13 cellular contexts compared by ENCODE assay signal in the genomic region with DNA sequence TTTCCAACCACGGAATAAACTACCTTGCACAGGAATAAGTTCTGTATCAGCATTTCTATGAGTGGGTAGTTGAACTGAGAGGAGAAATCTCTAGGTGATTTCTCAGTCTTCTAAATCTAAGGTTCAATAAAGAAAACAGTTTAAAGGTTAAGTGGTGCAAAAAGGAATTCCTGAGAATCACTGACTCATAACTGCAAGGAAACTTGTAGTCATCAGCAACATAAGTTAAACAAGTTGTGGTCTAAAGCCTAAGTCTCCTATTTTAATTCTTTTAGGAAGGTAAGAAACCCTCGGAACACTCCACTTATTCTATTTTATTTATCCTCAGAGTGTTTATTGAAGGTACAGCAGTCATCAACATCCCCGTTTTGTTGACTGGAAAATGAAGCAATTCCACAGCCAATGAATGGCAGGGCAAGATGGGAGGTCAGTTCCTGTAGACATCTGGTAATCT.
A peak's percentile ranks its signal among the peaks of the same experiment; 100 is the strongest.
DNase-seq lines count a peak whose midpoint lies in the region; ATAC-seq and TF ChIP-seq lines count a peak whose summit lies in the region.
"Had no signal": no experiment of that assay in that cellular context is flagged by ENCODE, and none has a peak within 500 bp of the region (broad histone marks: within the 10 kb centered on the region; RNA-seq: fewer than 3 reads in every experiment).

No MANE protein-coding gene starts in this region.

- H3K27me3 ChIP-seq in foreskin keratinocyte (no peaks in the 10 kb centered on the region), right lobe of liver (no peaks in the 10 kb centered on the region)
- H3K27me3 ChIP-seq: BLaER1 treated with 17β-estradiol and CSF1 and Interleukin-3, amounts not matched to agents 10 nM and 100 nM had no signal

- no peaks in the 10 kb centered on the region for H3K9me3 Mint-ChIP-seq in activated naive CD4-positive, alpha-beta T cell treated with anti-CD3 and anti-CD28 coated beads for 36 hours
- peaks cover 16% of the 10 kb centered on the region for H3K9me3 Mint-ChIP-seq in activated naive CD8-positive, alpha-beta T cell treated with anti-CD3 and anti-CD28 coated beads, Interleukin-2, amount 50 U/mL, for 24 hours
- peaks cover 9% of the 10 kb centered on the region for H3K9me3 Mint-ChIP-seq in stimulated activated naive CD8-positive, alpha-beta T cell treated with anti-CD3 and anti-CD28 coated beads, Interleukin-15, Interleukin-2, amounts not matched to agents 100 ng/mL and 50 ng/mL, for 24 hours

- H3K4me3 Mint-ChIP-seq in activated naive CD4-positive, alpha-beta T cell treated with anti-CD3 and anti-CD28 coated beads for 36 hours = no peak overlapping the region
- H3K4me3 Mint-ChIP-seq in activated naive CD8-positive, alpha-beta T cell treated with anti-CD3 and anti-CD28 coated beads, Interleukin-2, amount 50 U/mL, for 24 hours = peak overlapping the region; percentile 39
- H3K4me3 Mint-ChIP-seq in stimulated activated naive CD8-positive, alpha-beta T cell treated with anti-CD3 and anti-CD28 coated beads, Interleukin-15, Interleukin-2, amounts not matched to agents 100 ng/mL and 50 ng/mL, for 24 hours = peak overlapping the region; percentile 51

- intact Hi-C loops in activated naive CD4-positive, alpha-beta T cell treated with anti-CD3 and anti-CD28 coated beads for 36 hours (cut with micrococcal nuclease) = loop anchor here (1.0 kb wide), 2 partner anchors 93 to 487 kb away; a partner anchor contains a TSS
- intact Hi-C loops in right lobe of liver (cut with DNase I) = no loop called here

- no peaks in the 10 kb centered on the region for H3K36me3 Mint-ChIP-seq in activated naive CD4-positive, alpha-beta T cell treated with anti-CD3 and anti-CD28 coated beads for 36 hours (ENCODE audit: low read depth)
- H3K36me3 Mint-ChIP-seq in activated naive CD8-positive, alpha-beta T cell treated with anti-CD3 and anti-CD28 coated beads, Interleukin-2, amount 50 U/mL, for 24 hours (ENCODE audit: low read depth) = peaks cover 9% of the 10 kb centered on the region
- H3K36me3 Mint-ChIP-seq in stimulated activated naive CD8-positive, alpha-beta T cell treated with anti-CD3 and anti-CD28 coated beads, Interleukin-15, Interleukin-2, amounts not matched to agents 100 ng/mL and 50 ng/mL, for 24 hours (ENCODE audit: low read depth) = peaks cover 3% of the 10 kb centered on the region

- 80% methylated on average over 3 of the region's 3 CpGs for WGBS in right lobe of liver (ENCODE audit: insufficient coverage, low coverage, low lambda C conversion rate, missing lambda C conversion rate)

- H3K4me3 ChIP-seq in right lobe of liver = no peak overlapping the region
- H3K4me3 ChIP-seq: BLaER1 treated with 17β-estradiol and CSF1 and Interleukin-3, amounts not matched to agents 10 nM and 100 nM had no signal

- H3K4me1 Mint-ChIP-seq in activated naive CD4-positive, alpha-beta T cell treated with anti-CD3 and anti-CD28 coated beads for 36 hours (ENCODE audit: low read depth) = peaks cover 38% of the 10 kb centered on the region
- H3K4me1 Mint-ChIP-seq in activated naive CD8-positive, alpha-beta T cell treated with anti-CD3 and anti-CD28 coated beads, Interleukin-2, amount 50 U/mL, for 24 hours = peaks cover 75% of the 10 kb centered on the region
- peaks cover 75% of the 10 kb centered on the region for H3K4me1 Mint-ChIP-seq in stimulated activated naive CD8-positive, alpha-beta T cell treated with anti-CD3 and anti-CD28 coated beads, Interleukin-15, Interleukin-2, amounts not matched to agents 100 ng/mL and 50 ng/mL, for 24 hours (ENCODE audit: low read depth)

- CTCF ChIA-PET in activated naive CD4-positive, alpha-beta T cell treated with anti-CD3 and anti-CD28 coated beads for 36 hours (lab: Charles Lee) = no interaction called here

- no peak overlapping the region for H3K27ac ChIP-seq in foreskin keratinocyte
- no peak overlapping the region for H3K27ac ChIP-seq in right lobe of liver
- H3K27ac ChIP-seq: BLaER1 treated with 17β-estradiol and CSF1 and Interleukin-3, amounts not matched to agents 10 nM and 100 nM had no signal

- peak; percentile 84 for ATAC-seq in activated naive CD8-positive, alpha-beta T cell treated with anti-CD3 and anti-CD28 coated beads, Interleukin-2, amount 50 U/mL, for 24 hours
- ATAC-seq in foreskin keratinocyte (peak; percentile 37), right lobe of liver (no peak)
- ATAC-seq: left cardiac atrium had no signal

- peak overlapping the region; percentile 18 for H3K27ac Mint-ChIP-seq in activated naive CD4-positive, alpha-beta T cell treated with anti-CD3 and anti-CD28 coated beads for 36 hours
- peak overlapping the region; percentile 99 for H3K27ac Mint-ChIP-seq in activated naive CD8-positive, alpha-beta T cell treated with anti-CD3 and anti-CD28 coated beads, Interleukin-2, amount 50 U/mL, for 24 hours
- H3K27ac Mint-ChIP-seq in stimulated activated naive CD8-positive, alpha-beta T cell treated with anti-CD3 and anti-CD28 coated beads, Interleukin-15, Interleukin-2, amounts not matched to agents 100 ng/mL and 50 ng/mL, for 24 hours = peak overlapping the region; percentile 97

- DNase-seq in activated naive CD4-positive, alpha-beta T cell treated with anti-CD3 and anti-CD28 coated beads for 36 hours = no peak
- no peak for DNase-seq in activated naive CD4-positive, alpha-beta T cell treated with Interleukin-2 at 50 U/mL for 16 hours
- no peak for DNase-seq in activated naive CD8-positive, alpha-beta T cell treated with anti-CD3 and anti-CD28 coated beads, Interleukin-2, amount 50 U/mL, for 24 hours
- DNase-seq in foreskin keratinocyte (peak; percentile 38 to 68), right lobe of liver (no peak)
- DNase-seq in stimulated activated naive CD4-positive, alpha-beta T cell (lab: John Stamatoyannopoulos, UW) = no peak
- DNase-seq in central memory CD4-positive, alpha-beta T cell = no peak
- DNase-seq: left cardiac atrium; NCI-H1694; NK-92 treated with Interleukin-12 subunit alpha and Interleukin-12 subunit beta, amount 100 ng/mL, for 24 hours; posterior cingulate gyrus had no signal

- no peaks in the 10 kb centered on the region for H3K9me3 ChIP-seq in right lobe of liver

- H3K4me1 ChIP-seq in foreskin keratinocyte (peaks cover 32% of the 10 kb centered on the region), right lobe of liver (no peaks in the 10 kb centered on the region)

- TF ChIP-seq CTCF in foreskin keratinocyte (conservative IDR thresholded peaks at IDR 0.05) (no peak), right lobe of liver (IDR thresholded peaks at IDR 0.05) (no peak)

- no peaks in the 10 kb centered on the region for H3K36me3 ChIP-seq in right lobe of liver
- H3K36me3 ChIP-seq: BLaER1 treated with 17β-estradiol and CSF1 and Interleukin-3, amounts not matched to agents 10 nM and 100 nM had no signal

- no peaks in the 10 kb centered on the region for H3K27me3 Mint-ChIP-seq in activated naive CD4-positive, alpha-beta T cell treated with anti-CD3 and anti-CD28 coated beads for 36 hours (ENCODE audit: low read depth)
- no peaks in the 10 kb centered on the region for H3K27me3 Mint-ChIP-seq in activated naive CD8-positive, alpha-beta T cell treated with anti-CD3 and anti-CD28 coated beads, Interleukin-2, amount 50 U/mL, for 24 hours
- no peaks in the 10 kb centered on the region for H3K27me3 Mint-ChIP-seq in stimulated activated naive CD8-positive, alpha-beta T cell treated with anti-CD3 and anti-CD28 coated beads, Interleukin-15, Interleukin-2, amounts not matched to agents 100 ng/mL and 50 ng/mL, for 24 hours

- TF ChIP-seq POLR2A in right lobe of liver (IDR thresholded peaks at IDR 0.05) = no peak

Comparison
In these comparisons a context has a peak if more than half of its experiments do, and no peak if none do; other contexts are left out.
1. DNase-seq: peak in foreskin keratinocyte (2 of 2); none in activated naive CD4-positive, alpha-beta T cell treated with anti-CD3 and anti-CD28 coated beads for 36 hours (single experiment), activated naive CD4-positive, alpha-beta T cell treated with Interleukin-2 at 50 U/mL for 16 hours (single experiment), activated naive CD8-positive, alpha-beta T cell treated with anti-CD3 and anti-CD28 coated beads, Interleukin-2, amount 50 U/mL, for 24 hours (single experiment), right lobe of liver (0 of 3), stimulated activated naive CD4-positive, alpha-beta T cell (0 of 6) and central memory CD4-positive, alpha-beta T cell (single experiment).
2. H3K27ac Mint-ChIP-seq: peak in every context shown above with its lines; median percentile 99 in activated naive CD8-positive, alpha-beta T cell treated with anti-CD3 and anti-CD28 coated beads, Interleukin-2, amount 50 U/mL, for 24 hours; 97 in stimulated activated naive CD8-positive, alpha-beta T cell treated with anti-CD3 and anti-CD28 coated beads, Interleukin-15, Interleukin-2, amounts not matched to agents 100 ng/mL and 50 ng/mL, for 24 hours; 18 in activated naive CD4-positive, alpha-beta T cell treated with anti-CD3 and anti-CD28 coated beads for 36 hours.
3. ATAC-seq: peak in activated naive CD8-positive, alpha-beta T cell treated with anti-CD3 and anti-CD28 coated beads, Interleukin-2, amount 50 U/mL, for 24 hours (single experiment) and foreskin keratinocyte (single experiment); none in right lobe of liver (0 of 4).